ENCODE assay signal across 8 cellular contexts in the genomic region with DNA sequence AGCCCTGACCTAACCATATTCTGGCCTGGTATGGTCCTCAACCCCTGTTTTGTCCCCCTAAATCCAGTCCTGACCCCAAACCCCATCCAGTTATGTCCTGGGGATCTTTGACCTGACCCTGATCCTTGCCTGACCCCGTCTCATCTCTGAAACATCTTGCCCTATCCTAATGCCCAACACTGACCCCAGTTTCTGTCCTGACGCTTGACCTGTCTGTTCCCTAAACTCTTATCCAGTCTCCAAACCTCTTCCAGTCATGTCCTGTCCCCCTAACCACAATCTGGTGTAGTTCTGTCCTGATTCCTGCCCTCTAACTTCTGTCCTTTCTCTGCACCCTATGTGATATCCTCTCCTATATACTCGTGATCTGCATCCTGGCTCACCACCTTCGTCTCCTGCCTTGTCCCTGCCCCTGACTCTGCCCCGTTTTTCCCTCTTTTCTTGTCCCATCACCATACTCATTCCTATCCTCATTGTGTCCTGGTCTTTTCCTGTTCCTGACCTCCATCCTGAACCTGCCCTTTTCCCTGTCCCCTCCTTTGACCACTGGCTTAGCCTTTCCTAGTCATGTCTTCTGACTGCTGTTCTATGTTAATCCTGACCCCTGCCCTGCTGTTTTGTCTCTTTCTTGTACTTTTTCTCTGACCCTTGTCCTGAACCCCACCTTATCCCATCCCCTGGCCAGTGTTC. TPM values are rescaled to one million over a fixed set of nuclear protein-coding genes. Genes with fewer than 3 reads are reported as not detected.
DNase-seq lines count a peak whose midpoint lies in the region; ATAC-seq lines count a peak whose summit lies in the region.

No MANE protein-coding gene starts in this region.

- H3K36me3 Mint-ChIP-seq in activated T-helper 1 cell treated with anti-CD3 and anti-CD28 coated beads, Interleukin-12 subunit alpha, Interleukin-12 subunit beta, Interleukin-2, Interleukin-4 antibody, amounts not matched to agents 30 ng/mL and 10 ng/mL and 1 ng/mL, durations not matched to agents 14 hours and 24 hours and 36 hours (ENCODE audit: low read depth): no peaks in the 10 kb centered on the region

- H3K4me1 ChIP-seq in iPS DF 6.9 (ENCODE audit: control insufficient read depth, insufficient read depth, low read length) (peaks cover 1% of the 10 kb centered on the region), skeletal muscle tissue (ENCODE audit: control insufficient read depth in 3 of 3, insufficient read depth in 3 of 3, low read length in 3 of 3) (peaks cover 0 to 5% (median 0%) of the 10 kb centered on the region in 3 donors)

- peaks cover 29% of the 10 kb centered on the region for H3K4me1 Mint-ChIP-seq in activated T-helper 1 cell treated with anti-CD3 and anti-CD28 coated beads, Interleukin-12 subunit alpha, Interleukin-12 subunit beta, Interleukin-2, Interleukin-4 antibody, amounts not matched to agents 30 ng/mL and 10 ng/mL and 1 ng/mL, durations not matched to agents 14 hours and 24 hours and 36 hours (ENCODE audit: low read depth)

- ATAC-seq in GM21576 (IDR thresholded peaks at IDR 0.05; ENCODE audit: unreplicated experiment) (no peak), GM18909 (IDR thresholded peaks at IDR 0.05; ENCODE audit: poor library complexity, unreplicated experiment) (no peak)

- H3K27ac Mint-ChIP-seq in activated T-helper 1 cell treated with anti-CD3 and anti-CD28 coated beads, Interleukin-12 subunit alpha, Interleukin-12 subunit beta, Interleukin-2, Interleukin-4 antibody, amounts not matched to agents 30 ng/mL and 10 ng/mL and 1 ng/mL, durations not matched to agents 14 hours and 24 hours and 36 hours: peak overlapping the region; percentile 84

- H3K4me3 Mint-ChIP-seq in activated T-helper 1 cell treated with anti-CD3 and anti-CD28 coated beads, Interleukin-12 subunit alpha, Interleukin-12 subunit beta, Interleukin-2, Interleukin-4 antibody, amounts not matched to agents 30 ng/mL and 10 ng/mL and 1 ng/mL, durations not matched to agents 14 hours and 24 hours and 36 hours: peak overlapping the region; percentile 85

- intact Hi-C loops in activated T-helper 1 cell treated with anti-CD3 and anti-CD28 coated beads, Interleukin-12 subunit alpha, Interleukin-12 subunit beta, Interleukin-2, Interleukin-4 antibody, amounts not matched to agents 30 ng/mL and 10 ng/mL and 1 ng/mL, durations not matched to agents 14 hours and 24 hours and 36 hours (cut with micrococcal nuclease): no loop called here

- DNase-seq in H7 (no peak), iPS DF 6.9 (ENCODE audit: low read depth, low spot score) (no peak), NCI-H187 treated with DMSO at 0.1 percent for 48 hours (lab: John Stamatoyannopoulos, UW) (no peak), hepatic stellate cell (ENCODE audit: low spot score) (no peak)
- no peak for DNase-seq in activated T-helper 1 cell treated with anti-CD3 and anti-CD28 coated beads, Interleukin-12 subunit alpha, Interleukin-12 subunit beta, Interleukin-2, Interleukin-4 antibody, amounts not matched to agents 30 ng/mL and 10 ng/mL and 1 ng/mL, durations not matched to agents 14 hours and 24 hours and 36 hours (ENCODE audit: low spot score)

- no CpG with 5 or more reads among the region's 5 CpGs for WGBS in iPS DF 6.9 (ENCODE audit: insufficient coverage, insufficient read length)

- H3K27me3 ChIP-seq in H7 (ENCODE audit: control insufficient read depth, insufficient read depth, low read length) (no peaks in the 10 kb centered on the region), iPS DF 6.9 (ENCODE audit: control insufficient read depth, insufficient read depth, low read length) (no peaks in the 10 kb centered on the region), skeletal muscle tissue (ENCODE audit: control insufficient read depth in 3 of 3, insufficient read depth in 3 of 3, low read length in 3 of 3) (no peaks in the 10 kb centered on the region)

- H3K9me3 ChIP-seq in iPS DF 6.9 (ENCODE audit: control insufficient read depth, insufficient read depth, low read length) (no peaks in the 10 kb centered on the region), skeletal muscle tissue (ENCODE audit: control insufficient read depth in 3 of 3, low read length in 3 of 3) (no peaks in the 10 kb centered on the region)

- H3K9ac ChIP-seq in skeletal muscle tissue (ENCODE audit: low read depth in 1 of 3, low read length in 3 of 3): peak overlapping the region in 2 of 3 donors; percentile 23 to 50

- H3K4me3 ChIP-seq in H7 (ENCODE audit: insufficient read depth, low read depth, low read length) (peak overlapping the region; percentile 55), iPS DF 6.9 (ENCODE audit: low read length) (peak overlapping the region; percentile 70; the same call in 1 of the 2 replicates), skeletal muscle tissue (ENCODE audit: low read length in 3 of 3) (peak overlapping the region; percentile 43 to 62 (median 56))

- no peaks in the 10 kb centered on the region for H3K36me3 ChIP-seq in H7 (replicated peaks; ENCODE audit: control insufficient read depth, insufficient read depth, low read length)
- H3K36me3 ChIP-seq in iPS DF 6.9 (ENCODE audit: control insufficient read depth, insufficient read depth, low read length): no peaks in the 10 kb centered on the region
- H3K36me3 ChIP-seq in skeletal muscle tissue (ENCODE audit: control insufficient read depth in 3 of 3, insufficient read depth in 3 of 3, low read length in 3 of 3): no peaks in the 10 kb centered on the region

- no peak overlapping the region for H3K27ac ChIP-seq in iPS DF 6.9 (ENCODE audit: low read length)
- H3K27ac ChIP-seq in skeletal muscle tissue (ENCODE audit: low read depth, low read length): peak overlapping the region; percentile 58

- no peaks in the 10 kb centered on the region for H3K9me3 Mint-ChIP-seq in activated T-helper 1 cell treated with anti-CD3 and anti-CD28 coated beads, Interleukin-12 subunit alpha, Interleukin-12 subunit beta, Interleukin-2, Interleukin-4 antibody, amounts not matched to agents 30 ng/mL and 10 ng/mL and 1 ng/mL, durations not matched to agents 14 hours and 24 hours and 36 hours

- H3K27me3 Mint-ChIP-seq in activated T-helper 1 cell treated with anti-CD3 and anti-CD28 coated beads, Interleukin-12 subunit alpha, Interleukin-12 subunit beta, Interleukin-2, Interleukin-4 antibody, amounts not matched to agents 30 ng/mL and 10 ng/mL and 1 ng/mL, durations not matched to agents 14 hours and 24 hours and 36 hours (ENCODE audit: insufficient read depth): no peaks in the 10 kb centered on the region

RNA-seq across cellular contexts. Expression of a gene that starts 4.6 kb away (rescaled TPM):
- 4.7 and 5.8 TPM in 2 replicates for total RNA-seq in H7 (2014; rRNA removed; shearing (Covaris generic))
- 4.4 and 5.1 TPM in 2 replicates for total RNA-seq in activated T-helper 1 cell treated with anti-CD3 and anti-CD28 coated beads, Interleukin-12 subunit alpha, Interleukin-12 subunit beta, Interleukin-2, Interleukin-4 antibody, amounts not matched to agents 30 ng/mL and 10 ng/mL and 1 ng/mL, durations not matched to agents 14 hours and 24 hours and 36 hours
- total RNA-seq in skeletal muscle tissue: 0.52 TPM

RNA-seq across cellular contexts. Expression of a gene that starts 11.1 kb away (rescaled TPM):
- total RNA-seq in H7 (2014; rRNA removed; shearing (Covaris generic)): 41.6 and 45.9 TPM in 2 replicates
- 34.4 and 37.0 TPM in 2 replicates for total RNA-seq in activated T-helper 1 cell treated with anti-CD3 and anti-CD28 coated beads, Interleukin-12 subunit alpha, Interleukin-12 subunit beta, Interleukin-2, Interleukin-4 antibody, amounts not matched to agents 30 ng/mL and 10 ng/mL and 1 ng/mL, durations not matched to agents 14 hours and 24 hours and 36 hours
- 8.4 TPM for total RNA-seq in skeletal muscle tissue

RNA-seq across cellular contexts. Expression of a gene that starts 19.6 kb away (rescaled TPM):
- 6.3 and 6.7 TPM in 2 replicates for total RNA-seq in H7 (2014; rRNA removed; shearing (Covaris generic))
- 14.9 and 15.4 TPM in 2 replicates for total RNA-seq in activated T-helper 1 cell treated with anti-CD3 and anti-CD28 coated beads, Interleukin-12 subunit alpha, Interleukin-12 subunit beta, Interleukin-2, Interleukin-4 antibody, amounts not matched to agents 30 ng/mL and 10 ng/mL and 1 ng/mL, durations not matched to agents 14 hours and 24 hours and 36 hours
- total RNA-seq in skeletal muscle tissue: 4.7 TPM

RNA-seq across cellular contexts. Expression of a gene that starts 25.5 kb away (rescaled TPM):
- 28.5 and 33.6 TPM in 2 replicates for total RNA-seq in H7 (2014; rRNA removed; shearing (Covaris generic))
- 49.1 and 53.0 TPM in 2 replicates for total RNA-seq in activated T-helper 1 cell treated with anti-CD3 and anti-CD28 coated beads, Interleukin-12 subunit alpha, Interleukin-12 subunit beta, Interleukin-2, Interleukin-4 antibody, amounts not matched to agents 30 ng/mL and 10 ng/mL and 1 ng/mL, durations not matched to agents 14 hours and 24 hours and 36 hours
- 26.6 TPM for total RNA-seq in skeletal muscle tissue

RNA-seq across cellular contexts. Expression of a gene that starts 52.2 kb away (rescaled TPM):
- 19.9 and 23.7 TPM in 2 replicates for total RNA-seq in H7 (2014; rRNA removed; shearing (Covaris generic))
- 85.8 and 89.2 TPM in 2 replicates for total RNA-seq in activated T-helper 1 cell treated with anti-CD3 and anti-CD28 coated beads, Interleukin-12 subunit alpha, Interleukin-12 subunit beta, Interleukin-2, Interleukin-4 antibody, amounts not matched to agents 30 ng/mL and 10 ng/mL and 1 ng/mL, durations not matched to agents 14 hours and 24 hours and 36 hours
- total RNA-seq in skeletal muscle tissue: 10.4 TPM
